In genomic region chr1:223363856-223364684, GRCh38 we compare ENCODE assay signal across 8 cellular contexts. TPM values are rescaled to one million over a fixed set of nuclear protein-coding genes. Genes with fewer than 3 reads are reported as not detected.
DNase-seq lines count a peak whose midpoint lies in the region; ATAC-seq and TF ChIP-seq lines count a peak whose summit lies in the region.

Gene SUSD4 (minus strand): TSS chr1:223364176. CDS start chr1:223363425, 751 bp downstream.

- H3K36me3 Mint-ChIP-seq in nephron (ENCODE audit: low read depth), result no peaks in the 10 kb centered on the region

- H3K4me1 Mint-ChIP-seq in nephron, result peaks cover 18% of the 10 kb centered on the region

- TF ChIP-seq CTCF in nephron (IDR thresholded peaks at IDR 0.05; ENCODE audit: unreplicated experiment in 3 of 3), result no peak

- intact Hi-C loops in posterior vena cava (cut with DNase I), result no loop called here

- no peak within 1 kb of the TSS for H3K27ac Mint-ChIP-seq in nephron

- peaks cover 2% of the 10 kb centered on the region for H3K9me3 Mint-ChIP-seq in nephron

- ATAC-seq in HG02870 (IDR thresholded peaks at IDR 0.05; ENCODE audit: unreplicated experiment) (peak; percentile 41), esophagus mucosa (peak; percentile 90)

- peak within 1 kb of the TSS; percentile 85 to 88 (median 87) for H3K4me3 Mint-ChIP-seq in nephron

- H3K27me3 Mint-ChIP-seq in nephron (ENCODE audit: low read depth), result peaks cover 67% of the 10 kb centered on the region

- DNase-seq in DMS114 treated with DMSO at 0.1 percent for 48 hours (lab: John Stamatoyannopoulos, UW; ENCODE audit: unreplicated experiment) (peak; percentile 10), NCI-H524 treated with DMSO at 0.1 percent for 48 hours (lab: John Stamatoyannopoulos, UW) (peak; percentile 36), activated T-cell treated with anti-CD3 and anti-CD28 coated beads for 4 hours (peak; percentile 57), posterior vena cava (ENCODE audit: low spot score) (no peak)
- DNase-seq in stimulated activated naive CD4-positive, alpha-beta T cell (lab: John Stamatoyannopoulos, UW), result peak; percentile 73 to 87 (median 77)

RNA-seq across cellular contexts. Expression of gene SUSD4, which starts in this region (rescaled TPM):
- total RNA-seq in esophagus mucosa (42.2 TPM), posterior vena cava (under 1 TPM; 0.56 to 1.00 TPM)

Comparison
In these comparisons a context has a peak if more than half of its experiments do, and no peak if none do; other contexts are left out.
1. RNA of gene SUSD4 (total RNA-seq): 42.2 TPM in esophagus mucosa (single experiment); 0.56 to 1.00 TPM in posterior vena cava; every median in the first group is over 10 times any median in the second.